8 cellular contexts compared by ENCODE assay signal in the genomic region with DNA sequence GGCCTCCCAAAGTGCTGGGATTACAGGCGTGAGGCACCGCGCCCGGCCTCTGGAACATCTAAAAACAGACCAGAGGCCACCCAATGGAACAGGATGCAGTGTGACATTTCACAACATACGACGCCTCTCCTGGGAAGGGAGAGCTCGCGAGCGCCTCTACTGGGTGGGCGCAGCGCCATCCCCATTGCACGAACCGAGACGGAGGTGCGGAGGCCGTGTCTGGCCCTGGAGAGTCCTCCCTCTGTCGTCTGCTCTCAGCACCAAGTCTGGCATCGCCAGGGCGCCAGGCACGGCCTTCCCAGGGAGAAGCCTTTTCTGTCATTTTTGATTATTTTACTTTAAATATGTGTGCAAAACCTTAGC. TPM values are rescaled to one million over a fixed set of nuclear protein-coding genes. Genes with fewer than 3 reads are reported as not detected.
A peak's percentile ranks its signal among the peaks of the same experiment; 100 is the strongest.
DNase-seq lines count a peak whose midpoint lies in the region; TF ChIP-seq lines count a peak whose summit lies in the region.

No MANE protein-coding gene starts in this region.

- TF ChIP-seq CTCF in AG04450 (IDR thresholded peaks at IDR 0.05; ENCODE audit: low read depth, low read length) (peak; percentile 38; the same call in 1 of the 2 replicates), WERI-Rb-1 (IDR thresholded peaks at IDR 0.05; ENCODE audit: low read depth, low read length) (peak; percentile 96), left ventricle myocardium inferior (IDR thresholded peaks at IDR 0.05; ENCODE audit: borderline replicate concordance) (no peak)

- H3K9me3 ChIP-seq in AG04450 (ENCODE audit: control insufficient read depth, insufficient read depth, low read length) (peaks cover 11% of the 10 kb centered on the region; the same call in 1 of the 2 replicates), GM23248 (ENCODE audit: low read depth) (no peaks in the 10 kb centered on the region), WERI-Rb-1 (ENCODE audit: severe bottlenecking) (peaks cover 4% of the 10 kb centered on the region), left ventricle myocardium inferior (replicated peaks) (no peaks in the 10 kb centered on the region)

- CTCF ChIA-PET in AG04450 (lab: Charles Lee) = interaction anchor here (0.5 to 12.7 kb wide), 22 partner anchors 8 to 418 kb away, joined by 3 to 368 read pairs (median 4); no protein-coding TSS in a partner anchor

- peak overlapping the region; percentile 63 for H2AFZ ChIP-seq in GM23248

- H3K27me3 ChIP-seq in AG04450 (ENCODE audit: control insufficient read depth, insufficient read depth, low read length) = peaks cover 43% of the 10 kb centered on the region
- peaks cover 28% of the 10 kb centered on the region for H3K27me3 ChIP-seq in GM23248 (replicated peaks; ENCODE audit: insufficient read depth)
- peaks cover 79% of the 10 kb centered on the region for H3K27me3 ChIP-seq in WERI-Rb-1 (ENCODE audit: insufficient read depth, low read depth, severe bottlenecking)
- peaks cover 99% of the 10 kb centered on the region for H3K27me3 ChIP-seq in left ventricle myocardium inferior (ENCODE audit: low read depth)

- peaks cover 25% of the 10 kb centered on the region for H3F3A ChIP-seq in GM23248 (ENCODE audit: insufficient read depth)

- peaks cover 28% of the 10 kb centered on the region for H3K4me1 ChIP-seq in GM23248 (ENCODE audit: insufficient read depth)
- peaks cover 38% of the 10 kb centered on the region for H3K4me1 ChIP-seq in left ventricle myocardium inferior

- peak overlapping the region; percentile 63 for H3K4me2 ChIP-seq in GM23248 (ENCODE audit: unreplicated experiment)

- WGBS in GM23248 (ENCODE audit: low coverage in 1 of 2, low lambda C conversion rate in 2 of 2, missing lambda C conversion rate in 2 of 2), 2 experiments = 13 to 15% methylated on average over 20 of the region's 20 CpGs

- H4K20me1 ChIP-seq in GM23248 (ENCODE audit: insufficient read depth) = no peaks in the 10 kb centered on the region

- intact Hi-C loops in left ventricle myocardium inferior (cut with micrococcal nuclease) = no loop called here

- POLR2A ChIA-PET in AG04450 (lab: Yijun Ruan, JAX) = no interaction called here

- DNase-seq in AG04450 (ENCODE audit: low read depth, low spot score) (no peak), GM23248 (peak; percentile 75), WERI-Rb-1 (peak; percentile 82), left ventricle myocardium inferior (peak; percentile 39), cortex of kidney (lab: John Stamatoyannopoulos, UW) (no peak), caudate nucleus (lab: John Stamatoyannopoulos, UW) (no peak), hippocampal formation (lab: John Stamatoyannopoulos, UW) (no peak)
- peak; percentile 27 to 36 for DNase-seq in stimulated activated CD8-positive, alpha-beta memory T cell treated with anti-CD3 and anti-CD28 coated beads, Interleukin-15, amount 100 ng/mL, for 48 hours (ENCODE audit: low read depth in 2 of 2)

- H3K4me3 ChIP-seq in AG04450 (ENCODE audit: low read depth, low read length) (no peak overlapping the region; the same call in 1 of the 2 replicates), GM23248 (peak overlapping the region; percentile 61), WERI-Rb-1 (ENCODE audit: low read depth, low read length) (peak overlapping the region; percentile 65), left ventricle myocardium inferior (peak overlapping the region; percentile 57)

- no peaks in the 10 kb centered on the region for H3K36me3 ChIP-seq in GM23248 (ENCODE audit: low read depth)
- no peaks in the 10 kb centered on the region for H3K36me3 ChIP-seq in WERI-Rb-1
- no peaks in the 10 kb centered on the region for H3K36me3 ChIP-seq in left ventricle myocardium inferior

- H3K9me2 ChIP-seq in GM23248 (ENCODE audit: insufficient read depth) = no peaks in the 10 kb centered on the region

- H3K79me2 ChIP-seq in GM23248 (ENCODE audit: insufficient read depth) = no peaks in the 10 kb centered on the region

- no peak overlapping the region for H3K9ac ChIP-seq in GM23248

- in situ Hi-C loops in GM23248 (cut with MboI) = loop anchor here (25.0 kb wide), 1 partner anchor 1040 kb away; no protein-coding TSS in a partner anchor

- H3K27ac ChIP-seq in AG04450 (ENCODE audit: low read depth, low read length) (no peak overlapping the region), GM23248 (no peak overlapping the region), WERI-Rb-1 (no peak overlapping the region), left ventricle myocardium inferior (replicated peaks) (no peak overlapping the region), caudate nucleus (ENCODE audit: low read depth, low read length) (no peak overlapping the region)

RNA-seq across cellular contexts. Expression of a gene that starts 9.4 kb away (rescaled TPM):
- polyA plus RNA-seq in AG04450 (2011; rRNA removed) (not detected in 2 replicates), GM23248 (2016; fragmentation: Nextera tagmentation; extraction: Ambion mirVana) (not detected in 2 replicates)
- not detected in 2 replicates for polyA minus RNA-seq in AG04450 (2011; rRNA and poly(A)+ RNA removed)
- not detected in 2 replicates for total RNA-seq in GM23248 (2014; rRNA removed; shearing (Covaris generic))
- not detected for total RNA-seq in left ventricle myocardium inferior

Comparison
In these comparisons a context has a peak if more than half of its experiments do, and no peak if none do; other contexts are left out.
1. DNase-seq: peak in GM23248 (single experiment), WERI-Rb-1 (single experiment), left ventricle myocardium inferior (single experiment) and stimulated activated CD8-positive, alpha-beta memory T cell treated with anti-CD3 and anti-CD28 coated beads, Interleukin-15, amount 100 ng/mL, for 48 hours (2 of 2); none in AG04450 (single experiment), cortex of kidney (single experiment), caudate nucleus (0 of 61) and hippocampal formation (0 of 2).